9 cellular contexts compared by ENCODE assay signal in genomic region chr6:56270812-56271441, GRCh38. TPM values are rescaled to one million over a fixed set of nuclear protein-coding genes. Genes with fewer than 3 reads are reported as not detected.
"Had no signal": no experiment of that assay in that cellular context is flagged by ENCODE, and none has a peak within 500 bp of the region (broad histone marks: within the 10 kb centered on the region; RNA-seq: fewer than 3 reads in every experiment).

No MANE protein-coding gene starts in this region.

- FAIRE-seq: G401.6, GM12878, GM12891, GM12892, GM18507, GM19239 had no signal

- DNase-seq: GDM1, GF-D8 had no signal

- H3K4me3 ChIP-seq: GM12878 had no signal

- ATAC-seq: GM12878 had no signal

RNA-seq across cellular contexts. Expression of gene COL21A1, which starts 23.5 kb away (rescaled TPM):
- total RNA-seq: G401, GM12878 had no signal
